ENCODE assay signal across 28 cellular contexts in the genomic region with DNA sequence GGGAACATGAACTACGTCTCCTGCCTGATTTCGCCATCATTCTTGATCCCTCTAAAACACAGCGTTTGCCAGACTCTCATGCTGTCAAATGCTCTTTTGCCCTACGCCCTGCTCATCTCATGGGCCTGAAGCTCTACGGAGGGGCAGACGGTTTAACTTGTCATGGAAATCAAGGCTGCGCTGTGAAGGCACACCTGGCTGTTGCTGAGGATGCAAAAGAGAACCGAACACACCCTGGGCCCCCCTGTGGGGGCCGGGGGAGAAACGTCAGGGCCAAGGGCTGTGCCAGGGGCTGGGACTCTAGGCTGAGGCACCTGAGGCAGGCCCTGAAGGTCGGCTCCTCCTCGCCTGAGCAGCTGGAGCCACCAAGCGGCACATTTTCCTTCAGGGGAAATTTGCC.
"Had no signal": no experiment of that assay in that cellular context is flagged by ENCODE, and none has a peak within 500 bp of the region (broad histone marks: within the 10 kb centered on the region; RNA-seq: fewer than 3 reads in every experiment).

No MANE protein-coding gene starts in this region.

- H3K9me3 Mint-ChIP-seq: T-helper 1 cell treated with Interleukin-12 subunit alpha and Interleukin-12 subunit beta and Interleukin-4 antibody, amounts not matched to agents 30 μg/mL and 1 μg/mL, for 36 hours had no signal

- H3K27me3 Mint-ChIP-seq: stimulated activated memory B cell treated with anti-CD40 and anti-IgM and Interleukin-4, amounts not matched to agents 10 μg/mL and 1 μg/mL and 100 μg/mL, for 72 hours had no signal

- H3K27me3 ChIP-seq: body of pancreas, cardiac muscle cell, ovary, vagina had no signal

- H3K36me3 ChIP-seq: cardiac muscle cell, left lung, ovary, stomach, suprapubic skin, transverse colon, vagina had no signal

- H3K4me3 ChIP-seq: body of pancreas, cardiac muscle cell, left lung, ovary, skin epidermis, stomach, suprapubic skin, transverse colon, vagina had no signal

- H3K9me3 ChIP-seq: body of pancreas, ovary, suprapubic skin, transverse colon, vagina had no signal

- H3K4me3 Mint-ChIP-seq: activated CD4-positive, alpha-beta memory T cell treated with anti-CD3 and anti-CD28 coated beads for 36 hours; activated naive CD4-positive, alpha-beta T cell treated with anti-CD3 and anti-CD28 coated beads, Interleukin-2, amount 50 U/mL, for 24 hours; activated T-cell treated with anti-CD3 and anti-CD28 coated beads, Interleukin-2, amount 50 U/mL, for 72 hours; dendritic cell treated with granulocyte-macrophage colony-stimulating factor and Interleukin-4, amounts not matched to agents 40 ng/mL and 50 ng/mL, for 4 days; natural killer cell; stimulated activated memory B cell treated with anti-CD40 and anti-IgM and Interleukin-4, amounts not matched to agents 10 μg/mL and 1 μg/mL and 100 μg/mL, for 72 hours; T-helper 1 cell treated with Interleukin-12 subunit alpha and Interleukin-12 subunit beta and Interleukin-4 antibody, amounts not matched to agents 30 μg/mL and 1 μg/mL, for 36 hours; WTC11 had no signal

- H3K4me1 Mint-ChIP-seq: activated naive CD4-positive, alpha-beta T cell treated with anti-CD3 and anti-CD28 coated beads, Interleukin-2, amount 50 U/mL, for 24 hours; natural killer cell; stimulated activated memory B cell treated with anti-CD40 and anti-IgM and Interleukin-4, amounts not matched to agents 10 μg/mL and 1 μg/mL and 100 μg/mL, for 72 hours had no signal

- DNase-seq: activated CD4-positive, alpha-beta memory T cell treated with anti-CD3 and anti-CD28 coated beads for 36 hours; activated CD4-positive, alpha-beta T cell treated with anti-CD3 and anti-CD28 coated beads for 4 hours; activated gamma-delta T cell; activated T-cell treated with anti-CD3 and anti-CD28 coated beads, Interleukin-2, amount 50 U/mL, for 72 hours; anterior cingulate cortex; body of pancreas; effector CD8-positive, alpha-beta T cell; erythroblast; foreskin fibroblast; kidney glomerular epithelial cell; left lung; mammary epithelial cell; midbrain; natural killer cell; ovary; right cardiac atrium; stomach; T1000; transverse colon had no signal

- H3K27ac ChIP-seq: body of pancreas, cardiac muscle cell, left lung, ovary, skin epidermis, stomach, suprapubic skin, transverse colon, vagina had no signal

- H3K27ac Mint-ChIP-seq: activated CD4-positive, alpha-beta memory T cell treated with anti-CD3 and anti-CD28 coated beads for 36 hours; activated T-cell treated with anti-CD3 and anti-CD28 coated beads, Interleukin-2, amount 50 U/mL, for 72 hours; dendritic cell treated with granulocyte-macrophage colony-stimulating factor and Interleukin-4, amounts not matched to agents 40 ng/mL and 50 ng/mL, for 4 days; natural killer cell; stimulated activated memory B cell treated with anti-CD40 and anti-IgM and Interleukin-4, amounts not matched to agents 10 μg/mL and 1 μg/mL and 100 μg/mL, for 72 hours; T-helper 1 cell treated with Interleukin-12 subunit alpha and Interleukin-12 subunit beta and Interleukin-4 antibody, amounts not matched to agents 30 μg/mL and 1 μg/mL, for 36 hours; WTC11 had no signal

- H3K36me3 Mint-ChIP-seq: activated CD4-positive, alpha-beta memory T cell treated with anti-CD3 and anti-CD28 coated beads for 36 hours; natural killer cell had no signal
